In the genomic region with DNA sequence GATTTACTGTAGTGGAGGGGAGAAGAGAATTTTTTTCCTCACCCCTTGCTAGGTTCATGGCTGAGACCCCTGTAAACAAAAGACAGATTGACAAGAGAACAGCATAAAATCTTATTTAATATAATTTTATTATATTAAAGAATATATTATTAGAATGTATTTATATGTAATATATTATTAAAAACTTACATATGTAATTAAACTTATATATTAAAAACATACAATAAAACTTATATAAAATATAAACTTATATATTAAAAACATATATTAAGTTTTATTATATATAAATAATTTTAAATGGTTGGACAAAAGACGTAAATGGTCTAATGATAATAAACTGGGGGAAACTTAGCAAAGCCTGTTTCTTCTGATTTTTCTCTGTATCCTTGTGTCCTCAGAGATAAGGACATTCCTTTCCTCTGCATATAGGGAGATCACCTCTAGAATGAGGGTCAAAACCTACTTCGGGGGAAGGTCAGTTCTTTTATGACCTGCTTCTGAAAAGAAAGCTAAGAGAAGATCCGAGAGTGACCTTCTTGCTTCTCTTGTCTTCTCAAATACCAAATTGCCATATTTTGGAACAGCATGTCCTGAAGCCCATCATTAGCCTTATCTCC, we compare ENCODE assay signal across 19 cellular contexts. TPM values are rescaled to one million over a fixed set of nuclear protein-coding genes. Genes with fewer than 3 reads are reported as not detected.
"Had no signal": no experiment of that assay in that cellular context is flagged by ENCODE, and none has a peak within 500 bp of the region (broad histone marks: within the 10 kb centered on the region; RNA-seq: fewer than 3 reads in every experiment).

No MANE protein-coding gene starts in this region.

- H3K9me3 ChIP-seq: colonic mucosa, suprapubic skin, thyroid gland had no signal

- H3K27me3 ChIP-seq: colonic mucosa, suprapubic skin, thyroid gland had no signal

- FAIRE-seq: endothelial cell of umbilical vein, urothelium cell line had no signal

- ATAC-seq: foreskin keratinocyte; heart left ventricle; left lobe of liver; naive thymus-derived CD4-positive, alpha-beta T cell; right cardiac atrium; stimulated activated effector memory CD8-positive, alpha-beta T cell treated with anti-CD3 and anti-CD28 coated beads, Interleukin-12 subunit alpha, Interleukin-12 subunit beta, amount 100 ng/mL, for 72 hours; stimulated activated naive CD8-positive, alpha-beta T cell treated with anti-CD3 and anti-CD28 coated beads, Interleukin-15, Interleukin-2, amounts not matched to agents 100 U/mL and 50 U/mL, for 24 hours had no signal

- H3K4me3 ChIP-seq: colonic mucosa, heart left ventricle, suprapubic skin, thyroid gland had no signal

- H3K4me1 ChIP-seq: colonic mucosa, foreskin keratinocyte, heart left ventricle, suprapubic skin, thyroid gland had no signal

- DNase-seq: colonic mucosa; dermis blood vessel endothelial cell; erythroblast; foreskin keratinocyte; heart left ventricle; hippocampal formation; mammary epithelial cell; naive thymus-derived CD4-positive, alpha-beta T cell; nephron progenitor cell; right cardiac atrium; stimulated activated CD4-positive, alpha-beta T cell treated with anti-CD3 and anti-CD28 coated beads, Interleukin-4, amount 100 ng/mL, for 1 hour; stimulated activated CD8-positive, alpha-beta memory T cell treated with anti-CD3 and anti-CD28 coated beads, Interleukin-4, amount 100 ng/mL, for 48 hours; stimulated activated naive CD8-positive, alpha-beta T cell treated with anti-CD3 and anti-CD28 coated beads, Interleukin-15, Interleukin-2, amounts not matched to agents 100 U/mL and 50 U/mL, for 24 hours; thyroid gland had no signal

- H3K27ac ChIP-seq: colonic mucosa, foreskin keratinocyte, heart left ventricle, suprapubic skin, thyroid gland had no signal

- H3K36me3 ChIP-seq: colonic mucosa, heart left ventricle, suprapubic skin, thyroid gland had no signal

RNA-seq across cellular contexts. Expression of gene PPM1H, which starts 8.9 kb away (rescaled TPM):
- total RNA-seq: foreskin keratinocyte had no signal
- polyA plus RNA-seq: naive thymus-derived CD4-positive, alpha-beta T cell had no signal
